Comparison of ENCODE assay signal across 8 cellular contexts in genomic region chr6:70413829-70414494, GRCh38. TPM values are rescaled to one million over a fixed set of nuclear protein-coding genes. Genes with fewer than 3 reads are reported as not detected.
DNase-seq lines count a peak whose midpoint lies in the region; ATAC-seq and TF ChIP-seq lines count a peak whose summit lies in the region.

No MANE protein-coding gene starts in this region.

- no peak for DNase-seq in activated CD8-positive, alpha-beta memory T cell treated with anti-CD3 and anti-CD28 coated beads, Interleukin-2, amount 10 ng/mL, durations not matched to agents 7 days and 5 days
- no peak for DNase-seq in activated CD8-positive, alpha-beta memory T cell treated with anti-CD3 and anti-CD28 coated beads for 24 hours
- peak; percentile 43 for DNase-seq in GM23338 (ENCODE audit: low spot score)
- DNase-seq in Kasumi-1 (lab: John Stamatoyannopoulos, UW) = peak; percentile 62 to 75
- no peak for DNase-seq in activated B cell treated with CpG ODN at 0.5 μM for 24 hours
- peak in 1 of 2 donors; percentile 37 for DNase-seq in foreskin fibroblast
- DNase-seq in neural crest cell (ENCODE audit: low read depth, low spot score) = no peak
- no peak for DNase-seq in mucosa of gallbladder (ENCODE audit: low spot score)

- H4K20me1 ChIP-seq in GM23338 (replicated peaks; ENCODE audit: insufficient read depth) = no peaks in the 10 kb centered on the region; the same call in 1 of the 2 replicates

- no peaks in the 10 kb centered on the region for H3F3A ChIP-seq in GM23338 (replicated peaks; ENCODE audit: low read depth)

- no peaks in the 10 kb centered on the region for H3K9me3 Mint-ChIP-seq in activated CD8-positive, alpha-beta memory T cell treated with anti-CD3 and anti-CD28 coated beads, Interleukin-2, amount 10 ng/mL, durations not matched to agents 7 days and 5 days (ENCODE audit: low read depth)
- H3K9me3 Mint-ChIP-seq in GM23338 = no peaks in the 10 kb centered on the region
- H3K9me3 Mint-ChIP-seq in activated B cell treated with CpG ODN at 0.5 μM for 24 hours = no peaks in the 10 kb centered on the region
- no peaks in the 10 kb centered on the region for H3K9me3 Mint-ChIP-seq in neural crest cell

- intact Hi-C loops in activated B cell treated with CpG ODN at 0.5 μM for 24 hours (cut with micrococcal nuclease) = loop anchor here (1.0 to 5.0 kb wide), 7 partner anchors 15 to 874 kb away; partner anchors contain the start of genes LMBRD1, OGFRL1, SDHAF4 and SMAP1

- peaks cover 8% of the 10 kb centered on the region for H3K4me1 ChIP-seq in GM23338 (ENCODE audit: insufficient read depth)

- H3K27ac Mint-ChIP-seq in activated CD8-positive, alpha-beta memory T cell treated with anti-CD3 and anti-CD28 coated beads, Interleukin-2, amount 10 ng/mL, durations not matched to agents 7 days and 5 days = peak overlapping the region; percentile 85
- H3K27ac Mint-ChIP-seq in GM23338 = peak overlapping the region; percentile 94
- H3K27ac Mint-ChIP-seq in activated B cell treated with CpG ODN at 0.5 μM for 24 hours = peak overlapping the region; percentile 77
- peak overlapping the region; percentile 52 for H3K27ac Mint-ChIP-seq in neural crest cell (ENCODE audit: unreplicated experiment)

- H3K4me3 Mint-ChIP-seq in activated CD8-positive, alpha-beta memory T cell treated with anti-CD3 and anti-CD28 coated beads, Interleukin-2, amount 10 ng/mL, durations not matched to agents 7 days and 5 days = peak overlapping the region; percentile 84
- H3K4me3 Mint-ChIP-seq in GM23338 (peak overlapping the region; percentile 92), activated B cell treated with CpG ODN at 0.5 μM for 24 hours (peak overlapping the region; percentile 92), neural crest cell (peak overlapping the region; percentile 90)

- H3K27me3 Mint-ChIP-seq in activated CD8-positive, alpha-beta memory T cell treated with anti-CD3 and anti-CD28 coated beads, Interleukin-2, amount 10 ng/mL, durations not matched to agents 7 days and 5 days = peaks cover 3% of the 10 kb centered on the region
- H3K27me3 Mint-ChIP-seq in GM23338 (ENCODE audit: insufficient read depth, low read depth, poor library complexity) (peaks cover 13% of the 10 kb centered on the region), activated B cell treated with CpG ODN at 0.5 μM for 24 hours (no peaks in the 10 kb centered on the region), neural crest cell (ENCODE audit: low read depth) (peaks cover 3% of the 10 kb centered on the region)

- H3K36me3 ChIP-seq in GM23338 (ENCODE audit: insufficient read depth) = peaks cover 7% of the 10 kb centered on the region; the same call in 1 of the 2 replicates

- H3K4me2 ChIP-seq in GM23338 = peak overlapping the region; percentile 79

- no peak overlapping the region for H3K27ac ChIP-seq in GM23338 (ENCODE audit: low read depth)

- POLR2A ChIA-PET in activated B cell treated with CpG ODN at 0.5 μM for 24 hours (lab: Charles Lee) = interaction anchor here (0.6 to 3.0 kb wide), 5 partner anchors 153 to 875 kb away, joined by 3 to 21 read pairs (median 5); partner anchors contain the start of genes LMBRD1, SDHAF4 and SMAP1

- H3K4me3 ChIP-seq in GM23338 = peak overlapping the region; percentile 87
- peak overlapping the region; percentile 95 to 98 for H3K4me3 ChIP-seq in foreskin fibroblast (ENCODE audit: low read depth in 1 of 2, low read length in 2 of 2)

- ATAC-seq in activated CD8-positive, alpha-beta memory T cell treated with anti-CD3 and anti-CD28 coated beads, Interleukin-2, amount 10 ng/mL, durations not matched to agents 7 days and 5 days = peak; percentile 46
- ATAC-seq in GM23338 = peak; percentile 66
- peak; percentile 15 for ATAC-seq in activated B cell treated with CpG ODN at 0.5 μM for 24 hours (ENCODE audit: low read depth)

- no peaks in the 10 kb centered on the region for H3K27me3 ChIP-seq in GM23338 (ENCODE audit: insufficient read depth)

- CTCF ChIA-PET in activated CD8-positive, alpha-beta memory T cell treated with anti-CD3 and anti-CD28 coated beads, Interleukin-2, amount 10 ng/mL, durations not matched to agents 7 days and 5 days (lab: Charles Lee) = interaction anchor here (0.9 to 2.2 kb wide), 3 partner anchors 109 to 293 kb away, joined by 3 to 6 read pairs (median 3); no protein-coding TSS in a partner anchor
- CTCF ChIA-PET in activated B cell treated with CpG ODN at 0.5 μM for 24 hours (lab: Charles Lee) = no interaction called here

- no peak for TF ChIP-seq CTCF in GM23338 (conservative IDR thresholded peaks at IDR 0.05; ENCODE audit: low read depth in 2 of 2)
- no peak for TF ChIP-seq CTCF in activated B cell treated with CpG ODN at 0.5 μM for 24 hours (IDR thresholded peaks at IDR 0.05)
- TF ChIP-seq CTCF in foreskin fibroblast (IDR thresholded peaks at IDR 0.05; ENCODE audit: low read depth, low read length) = no peak
- no peak for TF ChIP-seq CTCF in neural crest cell (conservative IDR thresholded peaks at IDR 0.05)

- peaks cover 21% of the 10 kb centered on the region for H3K4me1 Mint-ChIP-seq in activated CD8-positive, alpha-beta memory T cell treated with anti-CD3 and anti-CD28 coated beads, Interleukin-2, amount 10 ng/mL, durations not matched to agents 7 days and 5 days
- peaks cover 12% of the 10 kb centered on the region for H3K4me1 Mint-ChIP-seq in GM23338
- peaks cover 23% of the 10 kb centered on the region for H3K4me1 Mint-ChIP-seq in activated B cell treated with CpG ODN at 0.5 μM for 24 hours
- H3K4me1 Mint-ChIP-seq in neural crest cell = peaks cover 34% of the 10 kb centered on the region

- H3K36me3 Mint-ChIP-seq in activated CD8-positive, alpha-beta memory T cell treated with anti-CD3 and anti-CD28 coated beads, Interleukin-2, amount 10 ng/mL, durations not matched to agents 7 days and 5 days = peaks cover 11% of the 10 kb centered on the region
- peaks cover 17% of the 10 kb centered on the region for H3K36me3 Mint-ChIP-seq in GM23338 (ENCODE audit: low read depth)
- H3K36me3 Mint-ChIP-seq in activated B cell treated with CpG ODN at 0.5 μM for 24 hours (ENCODE audit: low read depth) = peaks cover 16% of the 10 kb centered on the region
- H3K36me3 Mint-ChIP-seq in neural crest cell (ENCODE audit: low read depth) = peaks cover 6% of the 10 kb centered on the region

- H3K79me2 ChIP-seq in GM23338 (replicated peaks; ENCODE audit: insufficient read depth) = peaks cover 56% of the 10 kb centered on the region

- peak overlapping the region; percentile 83 for H2AFZ ChIP-seq in GM23338

- no peaks in the 10 kb centered on the region for H3K9me2 ChIP-seq in GM23338 (ENCODE audit: insufficient read depth)

RNA-seq across cellular contexts. Expression of gene FAM135A, which starts 0.7 kb away (rescaled TPM):
- 10 to 100 TPM in 1 of 2 experiments, 1 to 10 TPM in 1; 9.7 to 10.2 TPM for total RNA-seq in activated CD8-positive, alpha-beta memory T cell treated with anti-CD3 and anti-CD28 coated beads, Interleukin-2, amount 10 ng/mL, durations not matched to agents 7 days and 5 days
- 65.8 and 68.7 TPM in 2 replicates for total RNA-seq in GM23338 (2014; rRNA removed; shearing (Covaris generic))
- 24.8 and 35.2 TPM in 2 replicates for polyA plus RNA-seq in GM23338 (2016; fragmentation: Nextera tagmentation; extraction: Ambion mirVana)
- total RNA-seq in activated B cell treated with CpG ODN at 0.5 μM for 24 hours (15.6 and 18.2 TPM in 2 replicates), neural crest cell (30.9 and 32.1 TPM in 2 replicates), mucosa of gallbladder (31.6 TPM)

Comparison
In these comparisons a context has a peak if more than half of its experiments do, and no peak if none do; other contexts are left out.
1. ATAC-seq: peak in every context shown above with its lines; median percentile 66 in GM23338; 46 in activated CD8-positive, alpha-beta memory T cell treated with anti-CD3 and anti-CD28 coated beads, Interleukin-2, amount 10 ng/mL, durations not matched to agents 7 days and 5 days; 15 in activated B cell treated with CpG ODN at 0.5 μM for 24 hours.
2. DNase-seq: peak in GM23338 (single experiment) and Kasumi-1 (2 of 2); none in activated CD8-positive, alpha-beta memory T cell treated with anti-CD3 and anti-CD28 coated beads, Interleukin-2, amount 10 ng/mL, durations not matched to agents 7 days and 5 days (single experiment), activated CD8-positive, alpha-beta memory T cell treated with anti-CD3 and anti-CD28 coated beads for 24 hours (single experiment), activated B cell treated with CpG ODN at 0.5 μM for 24 hours (single experiment), neural crest cell (single experiment) and mucosa of gallbladder (single experiment).
3. Peak in every context shown above with its lines, with median percentiles within 50 percentile points of each other: H3K27ac Mint-ChIP-seq and H3K4me3 Mint-ChIP-seq.